ENCODE assay signal across 33 cellular contexts in genomic region chr4:158065603-158066002, GRCh38.
"Had no signal": no experiment of that assay in that cellular context is flagged by ENCODE, and none has a peak within 500 bp of the region (broad histone marks: within the 10 kb centered on the region; RNA-seq: fewer than 3 reads in every experiment).

No MANE protein-coding gene starts in this region.

- H3K4me3 Mint-ChIP-seq: activated CD4-positive, alpha-beta T cell treated with anti-CD3 and anti-CD28 coated beads, Interleukin-2, amount 10 ng/mL, durations not matched to agents 7 days and 5 days; activated CD8-positive, alpha-beta T cell treated with anti-CD3 and anti-CD28 coated beads for 36 hours; activated naive CD8-positive, alpha-beta T cell; activated T-cell treated with anti-CD3 and anti-CD28 coated beads, Interleukin-2, amount 50 U/mL, for 4 hours; activated T-helper 17 cell treated with anti-CD3 and anti-CD28 coated beads, Interleukin-2, amount 50 U/mL, for 72 hours; central memory CD8-positive, alpha-beta T cell; endodermal cell; WTC11 had no signal

- H3K36me3 Mint-ChIP-seq: activated naive CD8-positive, alpha-beta T cell; WTC11 had no signal

- H3K27ac ChIP-seq: brain microvascular endothelial cell, dorsolateral prefrontal cortex, epithelial cell of prostate, esophagus squamous epithelium, heart left ventricle, VCaP had no signal

- FAIRE-seq: astrocyte, bronchial epithelial cell, colon, frontal cortex had no signal

- H3K27me3 ChIP-seq: brain microvascular endothelial cell, dorsolateral prefrontal cortex, esophagus squamous epithelium, heart left ventricle had no signal

- H3K9me3 Mint-ChIP-seq: activated CD4-positive, alpha-beta T cell treated with anti-CD3 and anti-CD28 coated beads, Interleukin-2, amount 10 ng/mL, durations not matched to agents 7 days and 5 days; activated CD8-positive, alpha-beta T cell treated with anti-CD3 and anti-CD28 coated beads for 36 hours; activated T-cell treated with anti-CD3 and anti-CD28 coated beads, Interleukin-2, amount 50 U/mL, for 4 hours; activated T-helper 17 cell treated with anti-CD3 and anti-CD28 coated beads, Interleukin-2, amount 50 U/mL, for 72 hours; central memory CD8-positive, alpha-beta T cell; endodermal cell; WTC11 had no signal

- H3K36me3 ChIP-seq: brain microvascular endothelial cell, esophagus squamous epithelium, heart left ventricle had no signal

- H3K27ac Mint-ChIP-seq: activated CD4-positive, alpha-beta T cell treated with anti-CD3 and anti-CD28 coated beads, Interleukin-2, amount 10 ng/mL, durations not matched to agents 7 days and 5 days; activated CD8-positive, alpha-beta T cell treated with anti-CD3 and anti-CD28 coated beads for 36 hours; activated naive CD8-positive, alpha-beta T cell; activated T-helper 17 cell treated with anti-CD3 and anti-CD28 coated beads, Interleukin-2, amount 50 U/mL, for 72 hours; endodermal cell; WTC11 had no signal

- H3K9me3 ChIP-seq: esophagus squamous epithelium, heart left ventricle had no signal

- H3K4me3 ChIP-seq: dorsolateral prefrontal cortex, esophagus squamous epithelium, heart left ventricle had no signal

- H3K4me1 Mint-ChIP-seq: activated CD4-positive, alpha-beta T cell treated with anti-CD3 and anti-CD28 coated beads, Interleukin-2, amount 10 ng/mL, durations not matched to agents 7 days and 5 days; activated T-helper 17 cell treated with anti-CD3 and anti-CD28 coated beads, Interleukin-2, amount 50 U/mL, for 72 hours; central memory CD8-positive, alpha-beta T cell had no signal

- H3K27me3 Mint-ChIP-seq: activated CD4-positive, alpha-beta T cell treated with anti-CD3 and anti-CD28 coated beads, Interleukin-2, amount 10 ng/mL, durations not matched to agents 7 days and 5 days; activated naive CD8-positive, alpha-beta T cell; activated T-helper 17 cell treated with anti-CD3 and anti-CD28 coated beads, Interleukin-2, amount 50 U/mL, for 72 hours; central memory CD8-positive, alpha-beta T cell had no signal

- ATAC-seq: activated CD8-positive, alpha-beta T cell treated with anti-CD3 and anti-CD28 coated beads for 36 hours; activated T-cell treated with anti-CD3 and anti-CD28 coated beads, Interleukin-2, amount 50 U/mL, for 4 hours; activated T-helper 17 cell treated with anti-CD3 and anti-CD28 coated beads, Interleukin-2, amount 50 U/mL, for 72 hours; heart left ventricle had no signal

- H3K4me1 ChIP-seq: esophagus squamous epithelium had no signal

- DNase-seq: activated CD4-positive, alpha-beta T cell treated with anti-CD3 and anti-CD28 coated beads for 1 hour; activated CD4-positive, alpha-beta T cell treated with anti-CD3 and anti-CD28 coated beads for 4 hours; activated CD4-positive, alpha-beta T cell treated with anti-CD3 and anti-CD28 coated beads, Interleukin-2, amount 10 ng/mL, durations not matched to agents 7 days and 5 days; activated CD4-positive, alpha-beta T cell treated with anti-CD3 and anti-CD28 coated beads, Interleukin-2, amount 50 U/mL, for 4 hours; activated CD8-positive, alpha-beta memory T cell treated with anti-CD3 and anti-CD28 coated beads for 24 hours; activated CD8-positive, alpha-beta T cell treated with anti-CD3 and anti-CD28 coated beads for 36 hours; activated effector memory CD4-positive, alpha-beta T cell treated with Interleukin-2 at 50 U/mL for 16 hours; activated gamma-delta T cell treated with Interleukin-2 at 50 U/mL for 16 hours; activated naive CD4-positive, alpha-beta T cell treated with anti-CD3 and anti-CD28 coated beads, Interleukin-2, amount 50 U/mL, for 16 hours; activated naive CD4-positive, alpha-beta T cell treated with Interleukin-2 at 50 U/mL for 16 hours; activated T-cell treated with anti-CD3 and anti-CD28 coated beads, Interleukin-2, amount 50 U/mL, for 4 hours; amniotic stem cell; anterior cingulate cortex; brain microvascular endothelial cell; cortex of kidney; effector memory CD4-positive, alpha-beta T cell; esophagus squamous epithelium; foreskin fibroblast; glutamatergic neuron; heart left ventricle; T-helper 2 cell had no signal
